ENCODE assay signal across 21 cellular contexts in the genomic region with DNA sequence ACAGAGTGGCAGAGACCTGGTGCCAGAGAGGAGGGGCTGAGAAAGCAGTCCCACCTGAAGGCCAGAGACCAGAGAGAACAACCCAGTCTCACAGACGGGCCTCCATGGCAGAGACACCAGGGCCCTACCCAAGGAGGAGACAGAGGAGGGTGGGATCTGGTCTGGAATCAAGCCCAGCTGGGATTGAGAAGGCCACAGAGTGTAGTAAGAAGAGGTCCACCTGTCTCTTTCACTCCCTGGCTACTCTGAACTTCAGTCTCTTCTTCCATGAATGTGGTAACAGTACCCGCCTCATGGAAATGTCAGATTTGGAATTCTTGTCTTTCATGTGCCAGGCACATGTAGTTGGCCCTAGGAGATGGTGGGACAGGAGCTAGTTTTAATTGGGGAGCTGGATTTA.
"Had no signal": no experiment of that assay in that cellular context is flagged by ENCODE, and none has a peak within 500 bp of the region (broad histone marks: within the 10 kb centered on the region; RNA-seq: fewer than 3 reads in every experiment).

No MANE protein-coding gene starts in this region.

- H3K27me3 ChIP-seq: breast epithelium, SJSA1 had no signal

- FAIRE-seq: K562 had no signal

- H3K27ac ChIP-seq: breast epithelium had no signal

- DNase-seq: activated CD4-positive, alpha-beta T cell treated with anti-CD3 and anti-CD28 coated beads for 48 hours; activated CD4-positive, alpha-beta T cell treated with anti-CD3 and anti-CD28 coated beads, Interleukin-2, amount 50 U/mL, for 4 hours; activated CD4-positive, CD25-positive, alpha-beta regulatory T cell treated with anti-CD3 and anti-CD28 coated beads, Interleukin-2, amount 50 U/mL, for 72 hours; activated CD8-positive, alpha-beta memory T cell treated with anti-CD3 and anti-CD28 coated beads, Interleukin-2, amount 50 U/mL, for 48 hours; activated CD8-positive, alpha-beta T cell treated with anti-CD3 and anti-CD28 coated beads, Interleukin-2, amount 10 ng/mL, durations not matched to agents 7 days and 5 days; activated naive CD4-positive, alpha-beta T cell treated with anti-CD3 and anti-CD28 coated beads, Interleukin-2, amount 50 U/mL, for 16 hours; activated naive CD8-positive, alpha-beta T cell treated with anti-CD3 and anti-CD28 coated beads, Interleukin-2, amount 10 ng/mL, durations not matched to agents 7 days and 5 days; activated T-cell treated with anti-CD3 and anti-CD28 coated beads, Interleukin-2, amount 50 U/mL, for 1 hour; aorta; caudate nucleus; Karpas-422; NCI-H1105 treated with DMSO at 0.1 percent for 48 hours; NCI-H1436 treated with DMSO at 0.1 percent for 48 hours; NCI-H187; NCI-H2081; NCI-H446; NCI-H524 had no signal

- H3K36me3 ChIP-seq: breast epithelium had no signal

- ATAC-seq: activated CD8-positive, alpha-beta T cell treated with anti-CD3 and anti-CD28 coated beads, Interleukin-2, amount 10 ng/mL, durations not matched to agents 7 days and 5 days; K562; Right ventricle myocardium inferior had no signal

- H3K4me1 ChIP-seq: breast epithelium had no signal

- H3K9me3 ChIP-seq: breast epithelium, SJSA1 had no signal

- H3K4me3 ChIP-seq: breast epithelium, K562, SJSA1 had no signal
